In the genomic region with DNA sequence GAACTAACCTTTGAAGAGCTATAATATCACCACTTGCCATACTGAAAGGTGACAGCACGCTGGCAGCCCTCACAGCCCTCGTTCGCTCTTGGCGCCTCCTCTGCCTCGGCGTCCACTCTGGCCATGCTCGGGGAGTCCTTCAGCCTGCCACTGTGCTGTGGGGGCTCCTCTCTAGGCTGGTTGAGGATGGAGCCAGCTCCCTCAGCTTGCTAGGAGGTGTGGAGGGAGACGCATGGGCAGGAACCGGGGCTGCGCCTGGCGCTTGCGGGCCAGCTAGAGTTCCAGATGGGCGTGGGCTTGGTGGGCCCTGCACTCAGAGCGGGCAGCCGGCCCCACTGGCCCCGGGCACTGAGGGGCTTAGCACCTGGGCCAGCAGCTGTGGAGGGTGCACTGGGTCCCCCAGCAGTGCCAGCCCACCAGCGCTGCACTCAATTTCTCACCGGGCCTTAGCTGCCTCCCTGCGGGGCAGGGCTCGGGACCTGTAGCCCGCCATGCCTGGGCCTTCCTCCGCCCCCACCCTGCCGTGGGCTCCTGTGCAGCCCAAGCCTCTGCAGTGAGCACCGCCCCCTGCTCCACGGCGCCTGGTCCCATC, we compare ENCODE assay signal across 8 cellular contexts.
"Had no signal": no experiment of that assay in that cellular context is flagged by ENCODE, and none has a peak within 500 bp of the region (broad histone marks: within the 10 kb centered on the region; RNA-seq: fewer than 3 reads in every experiment).

No MANE protein-coding gene starts in this region.

- H3K27ac ChIP-seq: GM23248, HL-60 had no signal

- H3K9ac ChIP-seq: GM23248 had no signal

- ATAC-seq: HCT116, HepG2 had no signal

- H3K9me3 ChIP-seq: HAP-1 had no signal

- DNase-seq: GM23248, GOT3, H7, HFFc6 had no signal

- H3K36me3 ChIP-seq: HAP-1 had no signal

- H3K4me1 ChIP-seq: HAP-1 had no signal

- H3K4me3 ChIP-seq: GM23248, HAP-1 had no signal

- H2AFZ ChIP-seq: GM23248 had no signal
